Comparison of ENCODE assay signal across 15 cellular contexts in genomic region chr3:58068126-58068809, GRCh38.
A peak's percentile ranks its signal among the peaks of the same experiment; 100 is the strongest.
DNase-seq lines count a peak whose midpoint lies in the region; TF ChIP-seq lines count a peak whose summit lies in the region.
"Had no signal": no experiment of that assay in that cellular context is flagged by ENCODE, and none has a peak within 500 bp of the region (broad histone marks: within the 10 kb centered on the region; RNA-seq: fewer than 3 reads in every experiment).

No MANE protein-coding gene starts in this region.

- peaks cover 10% of the 10 kb centered on the region for H3K36me3 Mint-ChIP-seq in type B pancreatic cell

- H3K9me3 ChIP-seq in muscle layer of colon (ENCODE audit: low read length), result no peaks in the 10 kb centered on the region
- H3K9me3 ChIP-seq: right atrium auricular region had no signal

- H3K9me3 Mint-ChIP-seq in type B pancreatic cell, result no peaks in the 10 kb centered on the region
- H3K9me3 Mint-ChIP-seq: T-helper 2 cell treated with Interferon-gamma antibody and Interleukin-4, amounts not matched to agents 5 μg/mL and 100 μg/mL, for 36 hours had no signal

- peak overlapping the region; percentile 61 for H3K27ac Mint-ChIP-seq in type B pancreatic cell
- H3K27ac Mint-ChIP-seq: T-helper 2 cell treated with Interferon-gamma antibody and Interleukin-4, amounts not matched to agents 5 μg/mL and 100 μg/mL, for 36 hours had no signal

- H3K9ac ChIP-seq in muscle layer of colon (ENCODE audit: low read length), result no peak overlapping the region
- H3K9ac ChIP-seq: KMS-11 had no signal

- peak overlapping the region; percentile 31 for H3K27ac ChIP-seq in muscle layer of colon (ENCODE audit: low read depth, low read length)
- H3K27ac ChIP-seq: KMS-11, right atrium auricular region had no signal

- no peaks in the 10 kb centered on the region for H3K27me3 ChIP-seq in muscle layer of colon (ENCODE audit: control insufficient read depth in 1 of 2, insufficient read depth in 2 of 2, low read length in 2 of 2)
- H3K27me3 ChIP-seq: right atrium auricular region had no signal

- no peaks in the 10 kb centered on the region for H3K36me3 ChIP-seq in muscle layer of colon (ENCODE audit: insufficient read depth, low read length)
- H3K36me3 ChIP-seq: right atrium auricular region had no signal

- TF ChIP-seq CTCF in type B pancreatic cell (conservative IDR thresholded peaks at IDR 0.05), result no peak

- no peaks in the 10 kb centered on the region for H3K27me3 Mint-ChIP-seq in type B pancreatic cell

- H3K4me1 ChIP-seq in muscle layer of colon (ENCODE audit: insufficient read depth, low read length), result peaks cover 77% of the 10 kb centered on the region

- H3K4me1 Mint-ChIP-seq in type B pancreatic cell (ENCODE audit: unreplicated experiment), result peaks cover 46% of the 10 kb centered on the region

- peak; percentile 7 for DNase-seq in NCI-H1092 treated with DMSO at 0.1 percent for 48 hours (lab: John Stamatoyannopoulos, UW)
- no peak for DNase-seq in NCI-H1092 (lab: John Stamatoyannopoulos, UW)
- DNase-seq in cerebellum (ENCODE audit: low spot score), result peak; percentile 25
- no peak for DNase-seq in type B pancreatic cell (ENCODE audit: extremely low spot score, unreplicated experiment)
- DNase-seq in Ammon's horn (ENCODE audit: low spot score), result no peak
- no peak for DNase-seq in NCI-H2107 (lab: John Stamatoyannopoulos, UW)
- no peak for DNase-seq in NCI-H1436 treated with DMSO at 0.1 percent for 48 hours (lab: John Stamatoyannopoulos, UW)
- DNase-seq: 8988T; activated CD8-positive, alpha-beta memory T cell treated with anti-CD3 and anti-CD28 coated beads for 24 hours; activated naive CD4-positive, alpha-beta T cell treated with Interleukin-2 at 50 U/mL for 16 hours; cerebellar nuclear complex had no signal

- peak overlapping the region; percentile 15 for H3K4me3 Mint-ChIP-seq in type B pancreatic cell
- H3K4me3 Mint-ChIP-seq: T-helper 2 cell treated with Interferon-gamma antibody and Interleukin-4, amounts not matched to agents 5 μg/mL and 100 μg/mL, for 36 hours had no signal

- H3K4me3 ChIP-seq in muscle layer of colon (ENCODE audit: low read depth in 1 of 2, low read length in 2 of 2), result peak overlapping the region in 1 of 2 donors; percentile 3
- H3K4me3 ChIP-seq: right atrium auricular region had no signal

Comparison
In these comparisons a context has a peak if more than half of its experiments do, and no peak if none do; other contexts are left out.
1. DNase-seq: peak in NCI-H1092 treated with DMSO at 0.1 percent for 48 hours (single experiment) and cerebellum (single experiment); none in NCI-H1092 (single experiment), type B pancreatic cell (single experiment), Ammon's horn (single experiment), NCI-H2107 (single experiment) and NCI-H1436 treated with DMSO at 0.1 percent for 48 hours (single experiment).